ENCODE assay signal across 1 cellular context in genomic region chr6:25992413-25993037, GRCh38.
TF ChIP-seq lines count a peak whose summit lies in the region.

No MANE protein-coding gene starts in this region.

TF ChIP-seq in H1, 55 proteins besides CTCF, POLR2A, EP300 and RAD21 (continued from another document):
- no peak for TF ChIP-seq ATF2 (IDR thresholded peaks at IDR 0.05; ENCODE audit: low read length)
- TF ChIP-seq KDM5A (IDR thresholded peaks at IDR 0.05; ENCODE audit: low read length) = no peak
- peak; percentile 93 to 95 for TF ChIP-seq HDAC2 (IDR thresholded peaks at IDR 0.05; ENCODE audit: borderline replicate concordance in 1 of 2, low read depth in 2 of 2, low read length in 2 of 2)
- TF ChIP-seq TEAD4 (IDR thresholded peaks at IDR 0.05; ENCODE audit: low read depth, low read length) = no peak
- TF ChIP-seq RNF2 (IDR thresholded peaks at IDR 0.05; ENCODE audit: borderline replicate concordance, low read depth, low read length, missing control alignments, poor library complexity, severe bottlenecking) = no peak
- no peak for TF ChIP-seq SUZ12 (IDR thresholded peaks at IDR 0.05; ENCODE audit: low read length)
- no peak for TF ChIP-seq HDAC6 (IDR thresholded peaks at IDR 0.05; ENCODE audit: low read depth, low read length)
- TF ChIP-seq, protein P1, sequence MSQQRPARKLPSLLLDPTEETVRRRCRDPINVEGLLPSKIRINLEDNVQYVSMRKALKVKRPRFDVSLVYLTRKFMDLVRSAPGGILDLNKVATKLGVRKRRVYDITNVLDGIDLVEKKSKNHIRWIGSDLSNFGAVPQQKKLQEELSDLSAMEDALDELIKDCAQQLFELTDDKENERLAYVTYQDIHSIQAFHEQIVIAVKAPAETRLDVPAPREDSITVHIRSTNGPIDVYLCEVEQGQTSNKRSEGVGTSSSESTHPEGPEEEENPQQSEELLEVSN (IDR thresholded peaks at IDR 0.05) = no peak
- no peak for TF ChIP-seq NRF1 (IDR thresholded peaks at IDR 0.05; ENCODE audit: low read depth, low read length)
- TF ChIP-seq JUND (IDR thresholded peaks at IDR 0.05; ENCODE audit: low read length) = no peak
- 0 out of 2 replicates have a peak, but pooled peaks have one; percentile 39 for TF ChIP-seq RXRA (IDR thresholded peaks at IDR 0.05; ENCODE audit: insufficient read depth, low read depth, low read length)
- TF ChIP-seq MAFK (IDR thresholded peaks at IDR 0.05; ENCODE audit: low read depth, low read length) = no peak
- TF ChIP-seq SIN3A (conservative IDR thresholded peaks at IDR 0.05 in 1 of 2, IDR thresholded peaks at IDR 0.05 in 1 of 2; ENCODE audit: low read depth in 1 of 2, low read length in 2 of 2) = peak; percentile 45 to 64; a peak in 2 of 4 replicates
- no peak for TF ChIP-seq EZH2 (IDR thresholded peaks at IDR 0.05; ENCODE audit: low read depth, low read length, severe bottlenecking)
- peak; percentile 85 for TF ChIP-seq CTBP2 (IDR thresholded peaks at IDR 0.05; ENCODE audit: borderline replicate concordance, insufficient read depth, insufficient read length, low read length)
- TF ChIP-seq PHF8 (conservative IDR thresholded peaks at IDR 0.05; ENCODE audit: low read depth, low read length) = peak; percentile 38
- TF ChIP-seq MAX (IDR thresholded peaks at IDR 0.05) = peak; percentile 59
- TF ChIP-seq POU5F1 (IDR thresholded peaks at IDR 0.05; ENCODE audit: low read depth, low read length) = no peak
- TF ChIP-seq SP4 (IDR thresholded peaks at IDR 0.05; ENCODE audit: low read length) = no peak
- TF ChIP-seq TCF12 (IDR thresholded peaks at IDR 0.05; ENCODE audit: low read depth, low read length) = 0 out of 2 replicates have a peak, but pooled peaks have one; percentile 23
- TF ChIP-seq CREB1 (IDR thresholded peaks at IDR 0.05) = peak; percentile 51; the same call in 1 of the 2 replicates
- 0 out of 2 replicates have a peak, but pooled peaks have one; percentile 12 for TF ChIP-seq GTF2F1 (IDR thresholded peaks at IDR 0.05; ENCODE audit: borderline replicate concordance, low read depth, low read length)
- TF ChIP-seq CHD1 (IDR thresholded peaks at IDR 0.05; ENCODE audit: low read depth, low read length) = no peak
- TF ChIP-seq NANOG (IDR thresholded peaks at IDR 0.05; ENCODE audit: insufficient read depth, low read depth, low read length, poor library complexity, severe bottlenecking) = peak; percentile 12
- TF ChIP-seq ZNF274 (IDR thresholded peaks at IDR 0.05; ENCODE audit: borderline replicate concordance, extremely low read depth, low read length) = no peak
- TF ChIP-seq TAF1 (IDR thresholded peaks at IDR 0.05; ENCODE audit: low read depth, low read length) = peak; percentile 79
- peak; percentile 10; the same call in 1 of the 2 replicates for TF ChIP-seq CHD2 (IDR thresholded peaks at IDR 0.05; ENCODE audit: low read length)
- TF ChIP-seq CBX8 (IDR thresholded peaks at IDR 0.05; ENCODE audit: borderline replicate concordance, low read depth, low read length) = no peak
- TF ChIP-seq BCL11A (IDR thresholded peaks at IDR 0.05; ENCODE audit: low read depth in 2 of 2, low read length in 2 of 2) = no peak
- no peak for TF ChIP-seq SIX5 (IDR thresholded peaks at IDR 0.05; ENCODE audit: low read depth, low read length)
- peak; percentile 46; the same call in 1 of the 2 replicates for TF ChIP-seq POLR2AphosphoS5 (IDR thresholded peaks at IDR 0.05; ENCODE audit: low read depth, low read length)
- TF ChIP-seq CEBPB (IDR thresholded peaks at IDR 0.05; ENCODE audit: low read depth, low read length) = no peak; the same call in 1 of the 2 replicates
- peak; percentile 68; the same call in 1 of the 2 replicates for TF ChIP-seq BACH1 (IDR thresholded peaks at IDR 0.05; ENCODE audit: low read length)
- TF ChIP-seq TAF7 (optimal IDR thresholded peaks at IDR 0.05; ENCODE audit: borderline replicate concordance, low read depth, low read length) = peak; percentile 52
- TF ChIP-seq SRF (IDR thresholded peaks at IDR 0.05; ENCODE audit: low read depth, low read length) = no peak
- peak; percentile 44; the same call in 1 of the 2 replicates for TF ChIP-seq KDM1A (IDR thresholded peaks at IDR 0.05; ENCODE audit: borderline replicate concordance, low read length)
- TF ChIP-seq SP2 (IDR thresholded peaks at IDR 0.05; ENCODE audit: low read length) = no peak
- TF ChIP-seq CHD7 (IDR thresholded peaks at IDR 0.05; ENCODE audit: insufficient replicate concordance, low read length) = no peak
- TF ChIP-seq ASH2L (IDR thresholded peaks at IDR 0.05; ENCODE audit: low read length) = peak; percentile 86
- no peak for TF ChIP-seq CBX5 (IDR thresholded peaks at IDR 0.05; ENCODE audit: low read depth, low read length)
- TF ChIP-seq SAP30 (IDR thresholded peaks at IDR 0.05; ENCODE audit: insufficient read depth, insufficient replicate concordance, low read length) = no peak
- no peak for TF ChIP-seq FOSL1 (IDR thresholded peaks at IDR 0.05; ENCODE audit: insufficient read depth, low read depth, low read length)
TF ChIP-seq in H1: peak in this region for 21.
